22 cellular contexts compared by ENCODE assay signal in the genomic region with DNA sequence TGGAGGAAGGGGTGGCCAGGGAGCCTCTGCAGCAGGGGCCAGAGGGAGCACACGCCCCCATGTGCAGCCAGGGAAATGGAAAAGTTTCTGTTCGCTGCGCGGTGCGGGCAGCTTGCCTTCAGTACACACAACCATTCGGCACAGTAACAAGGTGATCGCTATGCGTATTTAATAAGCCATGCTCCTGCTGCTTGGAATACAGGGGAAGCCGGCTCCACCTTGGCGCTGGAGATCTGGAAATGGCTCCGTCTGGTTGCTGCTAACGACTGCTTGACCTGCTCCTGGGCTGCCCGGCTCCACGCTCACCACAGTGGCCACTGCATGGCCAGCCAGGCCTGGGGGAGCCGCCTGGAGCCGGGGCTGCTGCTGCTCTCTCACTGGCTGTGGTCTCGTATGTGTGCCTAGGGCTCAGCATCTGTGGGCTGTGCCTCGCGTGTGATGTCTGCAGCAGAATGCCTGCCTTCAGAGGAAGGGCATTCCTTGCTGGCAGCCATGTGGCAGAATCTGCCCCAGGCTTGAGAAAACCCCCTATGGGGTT.
"Had no signal": no experiment of that assay in that cellular context is flagged by ENCODE, and none has a peak within 500 bp of the region (broad histone marks: within the 10 kb centered on the region; RNA-seq: fewer than 3 reads in every experiment).

No MANE protein-coding gene starts in this region.

- H3K27me3 ChIP-seq: body of pancreas, colonic mucosa, gastrocnemius medialis, heart left ventricle, vagina had no signal

- ATAC-seq: activated CD8-positive, alpha-beta memory T cell treated with anti-CD3 and anti-CD28 coated beads, Interleukin-2, amount 10 ng/mL, durations not matched to agents 7 days and 5 days; body of pancreas; esophagus mucosa; gastrocnemius medialis; heart left ventricle; right cardiac atrium had no signal

- H3K36me3 Mint-ChIP-seq: activated CD8-positive, alpha-beta memory T cell treated with anti-CD3 and anti-CD28 coated beads, Interleukin-2, amount 10 ng/mL, durations not matched to agents 7 days and 5 days; activated naive CD8-positive, alpha-beta T cell treated with anti-CD3 and anti-CD28 coated beads for 36 hours had no signal

- H3K4me3 Mint-ChIP-seq: activated CD4-positive, alpha-beta memory T cell treated with anti-CD3 and anti-CD28 coated beads, Interleukin-2, amount 10 ng/mL, durations not matched to agents 7 days and 5 days; activated CD8-positive, alpha-beta memory T cell treated with anti-CD3 and anti-CD28 coated beads, Interleukin-2, amount 10 ng/mL, durations not matched to agents 7 days and 5 days; activated naive CD8-positive, alpha-beta T cell treated with anti-CD3 and anti-CD28 coated beads for 36 hours; neural crest cell; stimulated activated naive CD8-positive, alpha-beta T cell treated with anti-CD3 and anti-CD28 coated beads, Interleukin-15, Interleukin-2, amounts not matched to agents 100 ng/mL and 50 ng/mL, for 24 hours had no signal

- H3K4me1 ChIP-seq: colonic mucosa, prostate gland, vagina had no signal

- H3K9me3 Mint-ChIP-seq: activated CD4-positive, alpha-beta memory T cell treated with anti-CD3 and anti-CD28 coated beads, Interleukin-2, amount 10 ng/mL, durations not matched to agents 7 days and 5 days; activated naive CD8-positive, alpha-beta T cell treated with anti-CD3 and anti-CD28 coated beads for 36 hours; neural crest cell; stimulated activated naive CD8-positive, alpha-beta T cell treated with anti-CD3 and anti-CD28 coated beads, Interleukin-15, Interleukin-2, amounts not matched to agents 100 ng/mL and 50 ng/mL, for 24 hours had no signal

- H3K27ac Mint-ChIP-seq: activated CD4-positive, alpha-beta memory T cell treated with anti-CD3 and anti-CD28 coated beads, Interleukin-2, amount 10 ng/mL, durations not matched to agents 7 days and 5 days; activated CD8-positive, alpha-beta memory T cell treated with anti-CD3 and anti-CD28 coated beads, Interleukin-2, amount 10 ng/mL, durations not matched to agents 7 days and 5 days; activated naive CD8-positive, alpha-beta T cell treated with anti-CD3 and anti-CD28 coated beads for 36 hours; stimulated activated naive CD8-positive, alpha-beta T cell treated with anti-CD3 and anti-CD28 coated beads, Interleukin-15, Interleukin-2, amounts not matched to agents 100 ng/mL and 50 ng/mL, for 24 hours had no signal

- H3K9me3 ChIP-seq: body of pancreas, colonic mucosa, gastrocnemius medialis, heart left ventricle, left ventricle myocardium inferior, prostate gland, vagina had no signal

- H3K4me3 ChIP-seq: body of pancreas, colonic mucosa, gastrocnemius medialis, heart left ventricle, left ventricle myocardium inferior, prostate gland, skin epidermis, vagina had no signal

- DNase-seq: activated CD4-positive, alpha-beta memory T cell treated with anti-CD3 and anti-CD28 coated beads, Interleukin-2, amount 10 ng/mL, durations not matched to agents 7 days and 5 days; activated CD4-positive, alpha-beta T cell treated with anti-CD3 and anti-CD28 coated beads for 48 hours; activated CD4-positive, CD25-positive, alpha-beta regulatory T cell; activated CD8-positive, alpha-beta memory T cell treated with anti-CD3 and anti-CD28 coated beads, Interleukin-2, amount 10 ng/mL, durations not matched to agents 7 days and 5 days; activated naive CD4-positive, alpha-beta T cell; activated naive CD8-positive, alpha-beta T cell treated with anti-CD3 and anti-CD28 coated beads for 36 hours; amniotic stem cell; body of pancreas; colonic mucosa; gastrocnemius medialis; heart left ventricle; left ventricle myocardium inferior; stimulated activated CD4-positive, alpha-beta T cell treated with anti-CD3 and anti-CD28 coated beads, Interleukin-15, amount 100 ng/mL, for 24 hours; stimulated activated CD4-positive, alpha-beta T cell treated with anti-CD3 and anti-CD28 coated beads, Interleukin-2, amount 100 ng/mL, for 48 hours; trophoblast cell had no signal

- H3K27ac ChIP-seq: body of pancreas, colonic mucosa, heart left ventricle, prostate gland, skin epidermis, vagina had no signal

- H3K4me1 Mint-ChIP-seq: activated CD4-positive, alpha-beta memory T cell treated with anti-CD3 and anti-CD28 coated beads, Interleukin-2, amount 10 ng/mL, durations not matched to agents 7 days and 5 days; activated CD8-positive, alpha-beta memory T cell treated with anti-CD3 and anti-CD28 coated beads, Interleukin-2, amount 10 ng/mL, durations not matched to agents 7 days and 5 days; activated naive CD8-positive, alpha-beta T cell treated with anti-CD3 and anti-CD28 coated beads for 36 hours had no signal

- H3K27me3 Mint-ChIP-seq: activated CD4-positive, alpha-beta memory T cell treated with anti-CD3 and anti-CD28 coated beads, Interleukin-2, amount 10 ng/mL, durations not matched to agents 7 days and 5 days; activated CD8-positive, alpha-beta memory T cell treated with anti-CD3 and anti-CD28 coated beads, Interleukin-2, amount 10 ng/mL, durations not matched to agents 7 days and 5 days; activated naive CD8-positive, alpha-beta T cell treated with anti-CD3 and anti-CD28 coated beads for 36 hours; stimulated activated naive CD8-positive, alpha-beta T cell treated with anti-CD3 and anti-CD28 coated beads, Interleukin-15, Interleukin-2, amounts not matched to agents 100 ng/mL and 50 ng/mL, for 24 hours had no signal
